ENCODE assay signal across 8 cellular contexts in genomic region chr20:51022803-51023616, GRCh38. TPM values are rescaled to one million over a fixed set of nuclear protein-coding genes. Genes with fewer than 3 reads are reported as not detected.
DNase-seq lines count a peak whose midpoint lies in the region; ATAC-seq and TF ChIP-seq lines count a peak whose summit lies in the region.

Gene KCNG1, minus strand, starts transcription at chr20:51023107. Its CDS starts 12,769 bp downstream, at chr20:51010338.

- no peaks in the 10 kb centered on the region for H3K9me3 ChIP-seq in testis

- peaks cover 87% of the 10 kb centered on the region for H3K27me3 Mint-ChIP-seq in activated T-cell treated with anti-CD3 and anti-CD28 coated beads, Interleukin-2, amount 50 U/mL, for 24 hours
- peaks cover 47 to 51% of the 10 kb centered on the region in 2 donors for H3K27me3 Mint-ChIP-seq in natural killer cell treated with Interleukin-12 subunit alpha and Interleukin-12 subunit beta and Interleukin-15 and Interleukin-18, amount 100 ng/mL, for 72 hours

- peak within 1 kb of the TSS; percentile 51 to 77 for H3K4me3 ChIP-seq in testis

- H3K27ac Mint-ChIP-seq in activated T-cell treated with anti-CD3 and anti-CD28 coated beads, Interleukin-2, amount 50 U/mL, for 24 hours = peak within 1 kb of the TSS; percentile 26
- no peak within 1 kb of the TSS for H3K27ac Mint-ChIP-seq in natural killer cell treated with Interleukin-12 subunit alpha and Interleukin-12 subunit beta and Interleukin-15 and Interleukin-18, amount 100 ng/mL, for 72 hours

- peaks cover 3% of the 10 kb centered on the region for H3K4me1 ChIP-seq in testis

- no peak for TF ChIP-seq CTCF in testis (IDR thresholded peaks at IDR 0.05)

- H3K36me3 Mint-ChIP-seq in activated T-cell treated with anti-CD3 and anti-CD28 coated beads, Interleukin-2, amount 50 U/mL, for 24 hours (ENCODE audit: low read depth) = no peaks in the 10 kb centered on the region
- H3K36me3 Mint-ChIP-seq in natural killer cell treated with Interleukin-12 subunit alpha and Interleukin-12 subunit beta and Interleukin-15 and Interleukin-18, amount 100 ng/mL, for 72 hours = no peaks in the 10 kb centered on the region

- no peaks in the 10 kb centered on the region for H3K9me3 Mint-ChIP-seq in activated T-cell treated with anti-CD3 and anti-CD28 coated beads, Interleukin-2, amount 50 U/mL, for 24 hours
- H3K9me3 Mint-ChIP-seq in natural killer cell treated with Interleukin-12 subunit alpha and Interleukin-12 subunit beta and Interleukin-15 and Interleukin-18, amount 100 ng/mL, for 72 hours = no peaks in the 10 kb centered on the region

- H3K4me1 Mint-ChIP-seq in activated T-cell treated with anti-CD3 and anti-CD28 coated beads, Interleukin-2, amount 50 U/mL, for 24 hours (ENCODE audit: low read depth) = peaks cover 12% of the 10 kb centered on the region
- peaks cover 7 to 15% of the 10 kb centered on the region in 2 donors for H3K4me1 Mint-ChIP-seq in natural killer cell treated with Interleukin-12 subunit alpha and Interleukin-12 subunit beta and Interleukin-15 and Interleukin-18, amount 100 ng/mL, for 72 hours (ENCODE audit: low read depth in 2 of 2)

- H3K4me3 Mint-ChIP-seq in activated T-cell treated with anti-CD3 and anti-CD28 coated beads, Interleukin-2, amount 50 U/mL, for 24 hours = peak within 1 kb of the TSS; percentile 63
- peak within 1 kb of the TSS; percentile 70 for H3K4me3 Mint-ChIP-seq in natural killer cell treated with Interleukin-12 subunit alpha and Interleukin-12 subunit beta and Interleukin-15 and Interleukin-18, amount 100 ng/mL, for 72 hours

- H3K27ac ChIP-seq in testis = peak within 1 kb of the TSS in 1 of 2 donors; percentile 10

- intact Hi-C loops in testis (cut with DNase I; ENCODE audit: low total_unique reads) = no loop called here

- WGBS in testis, 2 donors = 1 to 3% methylated on average over 14 to 91 of the region's 108 CpGs

- DNase-seq in SIG-M5 treated with dmso at 0.1 percent for 504 hours (lab: John Stamatoyannopoulos, UW; ENCODE audit: unreplicated experiment) (peak; percentile 77), SIG-M5 (lab: John Stamatoyannopoulos, UW) (no peak), NCI-H226 (peak; percentile 43), fibroblast of peridontal ligament (ENCODE audit: extremely low read depth) (peak; percentile 42), testis (peak; percentile 85)
- DNase-seq in activated T-cell treated with anti-CD3 and anti-CD28 coated beads, Interleukin-2, amount 50 U/mL, for 24 hours = peak; percentile 76
- peak; percentile 62 for DNase-seq in natural killer cell treated with Interleukin-12 subunit alpha and Interleukin-12 subunit beta and Interleukin-15 and Interleukin-18, amount 100 ng/mL, for 72 hours (ENCODE audit: low spot score)

- no peak for TF ChIP-seq POLR2A in testis (IDR thresholded peaks at IDR 0.05)

- H3K36me3 ChIP-seq in testis (ENCODE audit: low read depth, missing control alignments) = no peaks in the 10 kb centered on the region

- no peaks in the 10 kb centered on the region for H3K27me3 ChIP-seq in testis

- peak; percentile 88 to 91 for ATAC-seq in natural killer cell treated with Interleukin-12 subunit alpha and Interleukin-12 subunit beta and Interleukin-15 and Interleukin-18, amount 100 ng/mL, for 72 hours
- no peak for ATAC-seq in GM19023 (IDR thresholded peaks at IDR 0.05; ENCODE audit: unreplicated experiment)

RNA-seq across cellular contexts. Expression of gene KCNG1, which starts in this region (rescaled TPM):
- total RNA-seq in natural killer cell treated with Interleukin-12 subunit alpha and Interleukin-12 subunit beta and Interleukin-15 and Interleukin-18, amount 100 ng/mL, for 72 hours = not detected
- total RNA-seq in testis = 10 to 100 TPM; 35.8 to 78.2 TPM
- 20.9 TPM for polyA plus RNA-seq in testis (ENCODE audit: insufficient read depth, low read depth, low replicate concordance)

Comparison
In these comparisons a context has a peak if more than half of its experiments do, and no peak if none do; other contexts are left out.
1. RNA of gene KCNG1 (total RNA-seq): 35.8 to 78.2 TPM in testis; not detected in natural killer cell treated with Interleukin-12 subunit alpha and Interleukin-12 subunit beta and Interleukin-15 and Interleukin-18, amount 100 ng/mL, for 72 hours; every median in the first group is over 10 times any median in the second.
2. Peak in DNase-seq and ATAC-seq in natural killer cell treated with Interleukin-12 subunit alpha and Interleukin-12 subunit beta and Interleukin-15 and Interleukin-18, amount 100 ng/mL, for 72 hours; RNA of the gene not detected or under 1 TPM.